3 cellular contexts compared by ENCODE assay signal in genomic region chr1:72235931-72236330, GRCh38. TPM values are rescaled to one million over a fixed set of nuclear protein-coding genes. Genes with fewer than 3 reads are reported as not detected.
"Had no signal": no experiment of that assay in that cellular context is flagged by ENCODE, and none has a peak within 500 bp of the region (broad histone marks: within the 10 kb centered on the region; RNA-seq: fewer than 3 reads in every experiment).

No MANE protein-coding gene starts in this region.

RNA-seq across cellular contexts. Expression of gene NEGR1, which starts 46.4 kb away (rescaled TPM):
- total RNA-seq: HT-29, K562 had no signal
- polyA plus RNA-seq: IgD-negative memory B cell, K562 had no signal
